1 cellular context compared by ENCODE assay signal in the genomic region with DNA sequence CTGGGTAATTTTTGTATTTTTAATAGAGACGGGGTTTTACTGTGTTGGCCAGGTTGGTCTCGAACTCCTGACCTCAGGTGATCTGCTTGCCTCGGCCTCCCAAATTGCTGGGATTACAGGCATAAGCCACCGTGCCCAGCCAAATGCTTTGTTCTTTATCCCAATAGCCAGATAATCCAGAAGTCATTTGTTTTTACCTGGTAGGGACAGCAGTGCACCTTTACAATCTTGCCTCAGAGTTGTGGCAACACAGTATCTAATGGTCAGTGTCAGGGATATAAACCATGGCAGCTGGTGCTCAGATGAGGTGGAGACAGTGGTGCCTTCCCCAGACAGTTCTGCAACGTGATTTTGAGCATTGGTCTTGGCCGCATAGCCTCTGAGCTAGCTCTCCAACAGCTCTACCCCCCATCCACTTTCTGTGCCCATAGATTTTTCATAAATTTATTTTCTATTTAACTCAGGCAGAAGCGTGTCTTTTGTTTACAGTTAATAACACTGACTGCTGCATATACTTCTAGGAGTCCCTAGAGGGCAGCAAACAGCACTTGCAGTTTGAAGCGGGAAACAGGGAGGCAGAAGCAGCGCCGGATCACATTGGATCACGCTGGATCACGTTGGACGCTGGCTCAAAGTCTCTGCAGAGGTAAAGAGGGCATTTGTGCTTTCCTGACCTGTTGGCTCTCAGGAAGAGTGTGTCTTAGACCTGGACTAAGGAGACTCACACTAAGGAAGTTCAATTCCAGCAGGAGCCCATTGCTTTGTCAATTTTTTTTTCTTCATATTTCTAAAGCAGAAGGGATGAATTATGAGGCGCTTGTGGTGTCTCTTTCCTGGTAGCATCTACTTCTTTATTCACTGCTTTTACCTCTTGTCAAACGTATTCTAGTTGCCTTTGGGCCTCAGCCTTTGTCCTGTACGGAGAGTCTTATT.
TF ChIP-seq lines count a peak whose summit lies in the region.

No MANE protein-coding gene starts in this region.

TF ChIP-seq in HepG2, 621 proteins besides CTCF, POLR2A, EP300 and RAD21 (continued from another document and continues in another):
- TF ChIP-seq KAT8 (CRISPR knock-in tag; IDR thresholded peaks at IDR 0.05) (0 out of 2 replicates have a peak, but pooled peaks have one; percentile 20), THAP11 (CRISPR knock-in tag; IDR thresholded peaks at IDR 0.05) (peak; percentile 34; the same call in 1 of the 2 replicates), ZNF543 (CRISPR knock-in tag; IDR thresholded peaks at IDR 0.05) (no peak), HOXA3 (CRISPR knock-in tag; IDR thresholded peaks at IDR 0.05) (peak; percentile 62), ZNF709 (CRISPR knock-in tag; IDR thresholded peaks at IDR 0.05) (0 out of 2 replicates have a peak, but pooled peaks have one; percentile 41), FOXC1 (CRISPR knock-in tag; IDR thresholded peaks at IDR 0.05; ENCODE audit: borderline replicate concordance) (no peak), RXRB (CRISPR knock-in tag; IDR thresholded peaks at IDR 0.05; ENCODE audit: borderline replicate concordance) (0 out of 2 replicates have a peak, but pooled peaks have one; percentile 19), ZNF563 (CRISPR knock-in tag; IDR thresholded peaks at IDR 0.05) (peak; percentile 47; the same call in 1 of the 2 replicates), NKX3-1 (CRISPR knock-in tag; IDR thresholded peaks at IDR 0.05) (no peak), ISX (CRISPR knock-in tag; conservative IDR thresholded peaks at IDR 0.05) (no peak), XRCC5 (optimal IDR thresholded peaks at IDR 0.05; ENCODE audit: low read length) (peak; percentile 82), NR3C1 (CRISPR knock-in tag; IDR thresholded peaks at IDR 0.05) (no peak), ZNF879 (CRISPR knock-in tag; IDR thresholded peaks at IDR 0.05) (0 out of 2 replicates have a peak, but pooled peaks have one; percentile 49), FOXK1 (CRISPR knock-in tag; IDR thresholded peaks at IDR 0.05; ENCODE audit: borderline replicate concordance, low read depth) (peak; percentile 60; the same call in 1 of the 2 replicates), SMC3 (IDR thresholded peaks at IDR 0.05; ENCODE audit: low read length) (peak; percentile 55), CBX5 (CRISPR knock-in tag; IDR thresholded peaks at IDR 0.05; ENCODE audit: borderline replicate concordance) (0 out of 2 replicates have a peak, but pooled peaks have one; percentile 25), HNF4A (CRISPR knock-in tag; IDR thresholded peaks at IDR 0.05) (peak; percentile 62; the same call in 1 of the 2 replicates), MEIS1 (CRISPR knock-in tag; IDR thresholded peaks at IDR 0.05; ENCODE audit: borderline replicate concordance) (no peak), ZKSCAN1 (IDR thresholded peaks at IDR 0.05; ENCODE audit: low read length) (0 out of 2 replicates have a peak, but pooled peaks have one; percentile 22), ZFP36L2 (CRISPR knock-in tag; IDR thresholded peaks at IDR 0.05) (no peak), KDM2A (CRISPR knock-in tag; IDR thresholded peaks at IDR 0.05; ENCODE audit: borderline replicate concordance, low read depth) (peak; percentile 67; the same call in 1 of the 2 replicates), SALL1 (CRISPR knock-in tag; IDR thresholded peaks at IDR 0.05) (peak; percentile 60), RARA (CRISPR knock-in tag; IDR thresholded peaks at IDR 0.05) (0 out of 2 replicates have a peak, but pooled peaks have one; percentile 45), TAF15 (IDR thresholded peaks at IDR 0.05; ENCODE audit: low read depth, low read length, poor library complexity, severe bottlenecking) (no peak), ZFP36L1 (CRISPR knock-in tag; IDR thresholded peaks at IDR 0.05) (0 out of 2 replicates have a peak, but pooled peaks have one; percentile 36), SIX4 (CRISPR knock-in tag; IDR thresholded peaks at IDR 0.05) (0 out of 2 replicates have a peak, but pooled peaks have one; percentile 36), SAP130 (CRISPR knock-in tag; IDR thresholded peaks at IDR 0.05; ENCODE audit: low read depth) (peak; percentile 59), TGIF2 (CRISPR knock-in tag; IDR thresholded peaks at IDR 0.05) (0 out of 2 replicates have a peak, but pooled peaks have one; percentile 14), ZNF816 (CRISPR knock-in tag; IDR thresholded peaks at IDR 0.05; ENCODE audit: borderline replicate concordance) (no peak)
- TF ChIP-seq, protein P1, sequence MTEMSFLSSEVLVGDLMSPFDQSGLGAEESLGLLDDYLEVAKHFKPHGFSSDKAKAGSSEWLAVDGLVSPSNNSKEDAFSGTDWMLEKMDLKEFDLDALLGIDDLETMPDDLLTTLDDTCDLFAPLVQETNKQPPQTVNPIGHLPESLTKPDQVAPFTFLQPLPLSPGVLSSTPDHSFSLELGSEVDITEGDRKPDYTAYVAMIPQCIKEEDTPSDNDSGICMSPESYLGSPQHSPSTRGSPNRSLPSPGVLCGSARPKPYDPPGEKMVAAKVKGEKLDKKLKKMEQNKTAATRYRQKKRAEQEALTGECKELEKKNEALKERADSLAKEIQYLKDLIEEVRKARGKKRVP (CRISPR knock-in tag; IDR thresholded peaks at IDR 0.05): no peak
- TF ChIP-seq, protein P2, sequence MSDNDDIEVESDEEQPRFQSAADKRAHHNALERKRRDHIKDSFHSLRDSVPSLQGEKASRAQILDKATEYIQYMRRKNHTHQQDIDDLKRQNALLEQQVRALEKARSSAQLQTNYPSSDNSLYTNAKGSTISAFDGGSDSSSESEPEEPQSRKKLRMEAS (IDR thresholded peaks at IDR 0.05): peak; percentile 88
- TF ChIP-seq, protein P3, sequence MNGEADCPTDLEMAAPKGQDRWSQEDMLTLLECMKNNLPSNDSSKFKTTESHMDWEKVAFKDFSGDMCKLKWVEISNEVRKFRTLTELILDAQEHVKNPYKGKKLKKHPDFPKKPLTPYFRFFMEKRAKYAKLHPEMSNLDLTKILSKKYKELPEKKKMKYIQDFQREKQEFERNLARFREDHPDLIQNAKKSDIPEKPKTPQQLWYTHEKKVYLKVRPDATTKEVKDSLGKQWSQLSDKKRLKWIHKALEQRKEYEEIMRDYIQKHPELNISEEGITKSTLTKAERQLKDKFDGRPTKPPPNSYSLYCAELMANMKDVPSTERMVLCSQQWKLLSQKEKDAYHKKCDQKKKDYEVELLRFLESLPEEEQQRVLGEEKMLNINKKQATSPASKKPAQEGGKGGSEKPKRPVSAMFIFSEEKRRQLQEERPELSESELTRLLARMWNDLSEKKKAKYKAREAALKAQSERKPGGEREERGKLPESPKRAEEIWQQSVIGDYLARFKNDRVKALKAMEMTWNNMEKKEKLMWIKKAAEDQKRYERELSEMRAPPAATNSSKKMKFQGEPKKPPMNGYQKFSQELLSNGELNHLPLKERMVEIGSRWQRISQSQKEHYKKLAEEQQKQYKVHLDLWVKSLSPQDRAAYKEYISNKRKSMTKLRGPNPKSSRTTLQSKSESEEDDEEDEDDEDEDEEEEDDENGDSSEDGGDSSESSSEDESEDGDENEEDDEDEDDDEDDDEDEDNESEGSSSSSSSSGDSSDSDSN (CRISPR knock-in tag; IDR thresholded peaks at IDR 0.05): peak; percentile 30; the same call in 1 of the 2 replicates
- TF ChIP-seq, protein P4, sequence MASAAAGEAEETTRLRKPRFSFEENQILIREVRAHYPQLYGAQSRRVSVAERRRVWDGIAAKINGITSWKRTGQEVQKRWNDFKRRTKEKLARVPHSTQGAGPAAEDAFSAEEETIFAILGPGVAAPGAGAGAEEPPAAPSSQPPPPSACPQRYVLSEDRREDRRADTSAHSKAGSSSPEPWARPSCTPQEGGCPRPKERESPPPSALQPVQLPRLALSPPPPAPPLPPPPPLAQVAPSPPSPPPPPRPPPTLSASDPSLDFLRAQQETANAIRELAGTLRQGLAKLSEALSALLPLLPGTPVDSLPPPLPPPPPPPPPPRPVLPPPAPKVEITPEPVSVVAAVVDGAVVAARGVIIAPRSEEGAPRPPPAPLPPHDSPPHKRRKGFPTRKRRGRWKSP (CRISPR knock-in tag; IDR thresholded peaks at IDR 0.05): peak; percentile 57; the same call in 1 of the 2 replicates
- TF ChIP-seq, protein P5, sequence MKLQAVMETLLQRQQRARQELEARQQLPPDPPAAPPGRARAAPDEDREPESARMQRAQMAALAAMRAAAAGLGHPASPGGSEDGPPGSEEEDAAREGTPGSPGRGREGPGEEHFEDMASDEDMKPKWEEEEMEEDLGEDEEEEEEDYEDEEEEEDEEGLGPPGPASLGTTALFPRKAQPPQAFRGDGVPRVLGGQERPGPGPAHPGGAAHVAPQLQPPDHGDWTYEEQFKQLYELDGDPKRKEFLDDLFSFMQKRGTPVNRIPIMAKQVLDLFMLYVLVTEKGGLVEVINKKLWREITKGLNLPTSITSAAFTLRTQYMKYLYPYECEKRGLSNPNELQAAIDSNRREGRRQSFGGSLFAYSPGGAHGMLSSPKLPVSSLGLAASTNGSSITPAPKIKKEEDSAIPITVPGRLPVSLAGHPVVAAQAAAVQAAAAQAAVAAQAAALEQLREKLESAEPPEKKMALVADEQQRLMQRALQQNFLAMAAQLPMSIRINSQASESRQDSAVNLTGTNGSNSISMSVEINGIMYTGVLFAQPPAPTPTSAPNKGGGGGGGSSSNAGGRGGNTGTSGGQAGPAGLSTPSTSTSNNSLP (IDR thresholded peaks at IDR 0.05; ENCODE audit: low read depth, low read length): peak; percentile 43; the same call in 1 of the 2 replicates
- TF ChIP-seq, protein P6, sequence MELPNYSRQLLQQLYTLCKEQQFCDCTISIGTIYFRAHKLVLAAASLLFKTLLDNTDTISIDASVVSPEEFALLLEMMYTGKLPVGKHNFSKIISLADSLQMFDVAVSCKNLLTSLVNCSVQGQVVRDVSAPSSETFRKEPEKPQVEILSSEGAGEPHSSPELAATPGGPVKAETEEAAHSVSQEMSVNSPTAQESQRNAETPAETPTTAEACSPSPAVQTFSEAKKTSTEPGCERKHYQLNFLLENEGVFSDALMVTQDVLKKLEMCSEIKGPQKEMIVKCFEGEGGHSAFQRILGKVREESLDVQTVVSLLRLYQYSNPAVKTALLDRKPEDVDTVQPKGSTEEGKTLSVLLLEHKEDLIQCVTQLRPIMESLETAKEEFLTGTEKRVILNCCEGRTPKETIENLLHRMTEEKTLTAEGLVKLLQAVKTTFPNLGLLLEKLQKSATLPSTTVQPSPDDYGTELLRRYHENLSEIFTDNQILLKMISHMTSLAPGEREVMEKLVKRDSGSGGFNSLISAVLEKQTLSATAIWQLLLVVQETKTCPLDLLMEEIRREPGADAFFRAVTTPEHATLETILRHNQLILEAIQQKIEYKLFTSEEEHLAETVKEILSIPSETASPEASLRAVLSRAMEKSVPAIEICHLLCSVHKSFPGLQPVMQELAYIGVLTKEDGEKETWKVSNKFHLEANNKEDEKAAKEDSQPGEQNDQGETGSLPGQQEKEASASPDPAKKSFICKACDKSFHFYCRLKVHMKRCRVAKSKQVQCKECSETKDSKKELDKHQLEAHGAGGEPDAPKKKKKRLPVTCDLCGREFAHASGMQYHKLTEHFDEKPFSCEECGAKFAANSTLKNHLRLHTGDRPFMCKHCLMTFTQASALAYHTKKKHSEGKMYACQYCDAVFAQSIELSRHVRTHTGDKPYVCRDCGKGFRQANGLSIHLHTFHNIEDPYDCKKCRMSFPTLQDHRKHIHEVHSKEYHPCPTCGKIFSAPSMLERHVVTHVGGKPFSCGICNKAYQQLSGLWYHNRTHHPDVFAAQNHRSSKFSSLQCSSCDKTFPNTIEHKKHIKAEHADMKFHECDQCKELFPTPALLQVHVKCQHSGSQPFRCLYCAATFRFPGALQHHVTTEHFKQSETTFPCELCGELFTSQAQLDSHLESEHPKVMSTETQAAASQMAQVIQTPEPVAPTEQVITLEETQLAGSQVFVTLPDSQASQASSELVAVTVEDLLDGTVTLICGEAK (IDR thresholded peaks at IDR 0.05): no peak
- TF ChIP-seq, protein P6 (CRISPR knock-in tag; IDR thresholded peaks at IDR 0.05): 0 out of 2 replicates have a peak, but pooled peaks have one; percentile 37
- TF ChIP-seq, protein P7, sequence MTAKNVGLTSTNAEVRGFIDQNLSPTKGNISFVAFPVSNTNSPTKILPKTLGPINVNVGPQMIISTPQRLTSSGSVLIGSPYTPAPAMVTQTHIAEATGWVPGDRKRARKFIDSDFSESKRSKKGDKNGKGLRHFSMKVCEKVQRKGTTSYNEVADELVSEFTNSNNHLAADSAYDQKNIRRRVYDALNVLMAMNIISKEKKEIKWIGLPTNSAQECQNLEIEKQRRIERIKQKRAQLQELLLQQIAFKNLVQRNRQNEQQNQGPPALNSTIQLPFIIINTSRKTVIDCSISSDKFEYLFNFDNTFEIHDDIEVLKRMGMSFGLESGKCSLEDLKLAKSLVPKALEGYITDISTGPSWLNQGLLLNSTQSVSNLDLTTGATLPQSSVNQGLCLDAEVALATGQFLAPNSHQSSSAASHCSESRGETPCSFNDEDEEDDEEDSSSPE (CRISPR knock-in tag; IDR thresholded peaks at IDR 0.05): peak; percentile 95
- TF ChIP-seq, protein P8, sequence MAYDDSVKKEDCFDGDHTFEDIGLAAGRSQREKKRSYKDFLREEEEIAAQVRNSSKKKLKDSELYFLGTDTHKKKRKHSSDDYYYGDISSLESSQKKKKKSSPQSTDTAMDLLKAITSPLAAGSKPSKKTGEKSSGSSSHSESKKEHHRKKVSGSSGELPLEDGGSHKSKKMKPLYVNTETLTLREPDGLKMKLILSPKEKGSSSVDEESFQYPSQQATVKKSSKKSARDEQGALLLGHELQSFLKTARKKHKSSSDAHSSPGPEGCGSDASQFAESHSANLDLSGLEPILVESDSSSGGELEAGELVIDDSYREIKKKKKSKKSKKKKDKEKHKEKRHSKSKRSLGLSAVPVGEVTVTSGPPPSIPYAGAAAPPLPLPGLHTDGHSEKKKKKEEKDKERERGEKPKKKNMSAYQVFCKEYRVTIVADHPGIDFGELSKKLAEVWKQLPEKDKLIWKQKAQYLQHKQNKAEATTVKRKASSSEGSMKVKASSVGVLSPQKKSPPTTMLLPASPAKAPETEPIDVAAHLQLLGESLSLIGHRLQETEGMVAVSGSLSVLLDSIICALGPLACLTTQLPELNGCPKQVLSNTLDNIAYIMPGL (CRISPR knock-in tag; IDR thresholded peaks at IDR 0.05; ENCODE audit: borderline replicate concordance in 1 of 2, low read depth in 1 of 2): peak; percentile 61 to 69; a peak in 3 of 4 replicates
